In the genomic region with DNA sequence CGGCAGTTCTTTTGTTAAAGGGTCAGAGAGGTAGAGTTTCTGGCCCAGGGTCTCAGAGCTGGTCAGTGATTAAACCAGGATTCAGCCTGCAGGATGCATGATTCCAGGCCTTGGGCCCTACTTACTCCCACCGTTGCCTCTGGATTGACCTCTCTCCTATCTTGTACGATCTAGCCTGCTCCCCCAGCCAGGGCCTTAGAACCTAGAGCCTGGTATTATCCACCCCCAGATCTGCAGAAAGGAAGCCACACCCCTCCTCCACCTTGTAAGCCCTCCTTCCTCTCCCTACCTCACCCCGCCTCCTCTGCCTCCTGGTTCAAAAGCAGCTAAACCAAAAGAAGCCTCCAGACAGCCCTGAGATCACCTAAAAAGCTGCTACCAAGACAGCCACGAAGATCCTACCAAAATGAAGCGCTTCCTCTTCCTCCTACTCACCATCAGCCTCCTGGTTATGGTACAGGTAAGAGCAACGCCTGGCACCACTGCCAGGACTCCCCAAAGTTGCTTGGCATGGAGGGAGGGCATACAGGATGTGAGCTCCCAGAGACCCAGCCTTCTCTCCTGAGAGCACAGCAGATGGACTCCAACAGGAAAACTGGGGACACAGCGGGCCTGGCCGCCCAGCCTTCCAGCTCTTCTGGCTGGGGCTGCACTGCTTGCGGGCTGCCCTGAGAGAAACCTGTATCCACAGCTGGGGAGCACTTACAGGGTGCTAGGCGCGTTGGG, we compare ENCODE assay signal across 1 cellular context.
TF ChIP-seq lines count a peak whose summit lies in the region.

A gene with protein sequence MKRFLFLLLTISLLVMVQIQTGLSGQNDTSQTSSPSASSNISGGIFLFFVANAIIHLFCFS (plus strand): TSS at position 347 of the 726 bp plus-strand sequence. CDS start 60 bp downstream, at position 407.

TF ChIP-seq in K562, 482 proteins besides CTCF, POLR2A, EP300 and RAD21 (continued from another document and continues in another):
- TF ChIP-seq, protein P1, sequence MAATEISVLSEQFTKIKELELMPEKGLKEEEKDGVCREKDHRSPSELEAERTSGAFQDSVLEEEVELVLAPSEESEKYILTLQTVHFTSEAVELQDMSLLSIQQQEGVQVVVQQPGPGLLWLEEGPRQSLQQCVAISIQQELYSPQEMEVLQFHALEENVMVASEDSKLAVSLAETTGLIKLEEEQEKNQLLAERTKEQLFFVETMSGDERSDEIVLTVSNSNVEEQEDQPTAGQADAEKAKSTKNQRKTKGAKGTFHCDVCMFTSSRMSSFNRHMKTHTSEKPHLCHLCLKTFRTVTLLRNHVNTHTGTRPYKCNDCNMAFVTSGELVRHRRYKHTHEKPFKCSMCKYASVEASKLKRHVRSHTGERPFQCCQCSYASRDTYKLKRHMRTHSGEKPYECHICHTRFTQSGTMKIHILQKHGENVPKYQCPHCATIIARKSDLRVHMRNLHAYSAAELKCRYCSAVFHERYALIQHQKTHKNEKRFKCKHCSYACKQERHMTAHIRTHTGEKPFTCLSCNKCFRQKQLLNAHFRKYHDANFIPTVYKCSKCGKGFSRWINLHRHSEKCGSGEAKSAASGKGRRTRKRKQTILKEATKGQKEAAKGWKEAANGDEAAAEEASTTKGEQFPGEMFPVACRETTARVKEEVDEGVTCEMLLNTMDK (IDR thresholded peaks at IDR 0.05; ENCODE audit: borderline replicate concordance, insufficient read depth, low read depth, low read length, poor library complexity, severe bottlenecking) = no peak
- TF ChIP-seq, protein P2, sequence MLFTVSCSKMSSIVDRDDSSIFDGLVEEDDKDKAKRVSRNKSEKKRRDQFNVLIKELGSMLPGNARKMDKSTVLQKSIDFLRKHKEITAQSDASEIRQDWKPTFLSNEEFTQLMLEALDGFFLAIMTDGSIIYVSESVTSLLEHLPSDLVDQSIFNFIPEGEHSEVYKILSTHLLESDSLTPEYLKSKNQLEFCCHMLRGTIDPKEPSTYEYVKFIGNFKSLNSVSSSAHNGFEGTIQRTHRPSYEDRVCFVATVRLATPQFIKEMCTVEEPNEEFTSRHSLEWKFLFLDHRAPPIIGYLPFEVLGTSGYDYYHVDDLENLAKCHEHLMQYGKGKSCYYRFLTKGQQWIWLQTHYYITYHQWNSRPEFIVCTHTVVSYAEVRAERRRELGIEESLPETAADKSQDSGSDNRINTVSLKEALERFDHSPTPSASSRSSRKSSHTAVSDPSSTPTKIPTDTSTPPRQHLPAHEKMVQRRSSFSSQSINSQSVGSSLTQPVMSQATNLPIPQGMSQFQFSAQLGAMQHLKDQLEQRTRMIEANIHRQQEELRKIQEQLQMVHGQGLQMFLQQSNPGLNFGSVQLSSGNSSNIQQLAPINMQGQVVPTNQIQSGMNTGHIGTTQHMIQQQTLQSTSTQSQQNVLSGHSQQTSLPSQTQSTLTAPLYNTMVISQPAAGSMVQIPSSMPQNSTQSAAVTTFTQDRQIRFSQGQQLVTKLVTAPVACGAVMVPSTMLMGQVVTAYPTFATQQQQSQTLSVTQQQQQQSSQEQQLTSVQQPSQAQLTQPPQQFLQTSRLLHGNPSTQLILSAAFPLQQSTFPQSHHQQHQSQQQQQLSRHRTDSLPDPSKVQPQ (CRISPR knock-in tag; IDR thresholded peaks at IDR 0.05; ENCODE audit: borderline replicate concordance) = no peak
- TF ChIP-seq ZNF699 (CRISPR knock-in tag; IDR thresholded peaks at IDR 0.05; ENCODE audit: insufficient replicate concordance) (no peak), ZNF143 (CRISPR knock-in tag; IDR thresholded peaks at IDR 0.05) (no peak), TEAD2 (tag; IDR thresholded peaks at IDR 0.05) (no peak), TOE1 (IDR thresholded peaks at IDR 0.05; ENCODE audit: borderline replicate concordance) (no peak), TOE1 (CRISPR knock-in tag; IDR thresholded peaks at IDR 0.05; ENCODE audit: borderline replicate concordance, low read depth) (no peak), ZNF76 (CRISPR knock-in tag; IDR thresholded peaks at IDR 0.05; ENCODE audit: borderline replicate concordance) (no peak), HDAC1 (IDR thresholded peaks at IDR 0.05) (peak in 1 of 2 experiments; percentile 34; a peak in 2 of 4 replicates), SRSF3 (IDR thresholded peaks at IDR 0.05; ENCODE audit: insufficient read depth, low read length) (no peak), ZNF224 (CRISPR knock-in tag; IDR thresholded peaks at IDR 0.05) (no peak), BRCA1 (IDR thresholded peaks at IDR 0.05) (no peak), BRCA1 (CRISPR knock-in tag; IDR thresholded peaks at IDR 0.05) (no peak), SMAD2 (IDR thresholded peaks at IDR 0.05; ENCODE audit: low read depth, low read length) (no peak), HDAC3 (IDR thresholded peaks at IDR 0.05; ENCODE audit: borderline replicate concordance, partially characterized antibody) (no peak), SP1 (CRISPR knock-in tag; IDR thresholded peaks at IDR 0.05) (no peak), PHB (CRISPR knock-in tag; IDR thresholded peaks at IDR 0.05) (no peak), MEIS2 (IDR thresholded peaks at IDR 0.05; ENCODE audit: partially characterized antibody) (no peak), JUND (IDR thresholded peaks at IDR 0.05; ENCODE audit: borderline replicate concordance, low read depth, low read length) (peak; percentile 46; the same call in 1 of the 2 replicates), JUND (tag; IDR thresholded peaks at IDR 0.05; ENCODE audit: borderline replicate concordance, low read depth, low read length) (no peak; the same call in 2 of the 3 replicates), MXI1 (IDR thresholded peaks at IDR 0.05; ENCODE audit: low read depth, low read length) (no peak), MAFF (IDR thresholded peaks at IDR 0.05; ENCODE audit: low read length) (no peak), XRCC3 (IDR thresholded peaks at IDR 0.05) (no peak), ZFX (CRISPR knock-in tag; IDR thresholded peaks at IDR 0.05) (peak; percentile 84), TFAM (CRISPR knock-in tag; conservative IDR thresholded peaks at IDR 0.05) (no peak), ZNF253 (CRISPR knock-in tag; conservative IDR thresholded peaks at IDR 0.05) (no peak), ARID1B (IDR thresholded peaks at IDR 0.05) (peak; percentile 68), FOSL1 (tag; conservative IDR thresholded peaks at IDR 0.05) (no peak), MYC (IDR thresholded peaks at IDR 0.05; ENCODE audit: low read depth, low read length) (no peak), MYC (CRISPR knock-in tag; IDR thresholded peaks at IDR 0.05; ENCODE audit: borderline replicate concordance, low read depth) (no peak), ZNF174 (CRISPR knock-in tag; IDR thresholded peaks at IDR 0.05) (no peak), PHF21A (IDR thresholded peaks at IDR 0.05; ENCODE audit: borderline replicate concordance, low read depth) (no peak), ILK (tag; IDR thresholded peaks at IDR 0.05; ENCODE audit: borderline replicate concordance, low read depth) (no peak), TCFL5 (CRISPR knock-in tag; conservative IDR thresholded peaks at IDR 0.05) (no peak), SRSF9 (IDR thresholded peaks at IDR 0.05; ENCODE audit: borderline replicate concordance, low read depth, low read length) (no peak), TBP (optimal IDR thresholded peaks at IDR 0.05; ENCODE audit: low read depth, low read length) (no peak)
- TF ChIP-seq, protein P3, sequence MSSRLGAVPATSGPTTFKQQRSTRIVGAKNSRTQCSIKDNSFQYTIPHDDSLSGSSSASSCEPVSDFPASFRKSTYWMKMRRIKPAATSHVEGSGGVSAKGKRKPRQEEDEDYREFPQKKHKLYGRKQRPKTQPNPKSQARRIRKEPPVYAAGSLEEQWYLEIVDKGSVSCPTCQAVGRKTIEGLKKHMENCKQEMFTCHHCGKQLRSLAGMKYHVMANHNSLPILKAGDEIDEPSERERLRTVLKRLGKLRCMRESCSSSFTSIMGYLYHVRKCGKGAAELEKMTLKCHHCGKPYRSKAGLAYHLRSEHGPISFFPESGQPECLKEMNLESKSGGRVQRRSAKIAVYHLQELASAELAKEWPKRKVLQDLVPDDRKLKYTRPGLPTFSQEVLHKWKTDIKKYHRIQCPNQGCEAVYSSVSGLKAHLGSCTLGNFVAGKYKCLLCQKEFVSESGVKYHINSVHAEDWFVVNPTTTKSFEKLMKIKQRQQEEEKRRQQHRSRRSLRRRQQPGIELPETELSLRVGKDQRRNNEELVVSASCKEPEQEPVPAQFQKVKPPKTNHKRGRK (tag; IDR thresholded peaks at IDR 0.05) = no peak
- TF ChIP-seq, protein P4, sequence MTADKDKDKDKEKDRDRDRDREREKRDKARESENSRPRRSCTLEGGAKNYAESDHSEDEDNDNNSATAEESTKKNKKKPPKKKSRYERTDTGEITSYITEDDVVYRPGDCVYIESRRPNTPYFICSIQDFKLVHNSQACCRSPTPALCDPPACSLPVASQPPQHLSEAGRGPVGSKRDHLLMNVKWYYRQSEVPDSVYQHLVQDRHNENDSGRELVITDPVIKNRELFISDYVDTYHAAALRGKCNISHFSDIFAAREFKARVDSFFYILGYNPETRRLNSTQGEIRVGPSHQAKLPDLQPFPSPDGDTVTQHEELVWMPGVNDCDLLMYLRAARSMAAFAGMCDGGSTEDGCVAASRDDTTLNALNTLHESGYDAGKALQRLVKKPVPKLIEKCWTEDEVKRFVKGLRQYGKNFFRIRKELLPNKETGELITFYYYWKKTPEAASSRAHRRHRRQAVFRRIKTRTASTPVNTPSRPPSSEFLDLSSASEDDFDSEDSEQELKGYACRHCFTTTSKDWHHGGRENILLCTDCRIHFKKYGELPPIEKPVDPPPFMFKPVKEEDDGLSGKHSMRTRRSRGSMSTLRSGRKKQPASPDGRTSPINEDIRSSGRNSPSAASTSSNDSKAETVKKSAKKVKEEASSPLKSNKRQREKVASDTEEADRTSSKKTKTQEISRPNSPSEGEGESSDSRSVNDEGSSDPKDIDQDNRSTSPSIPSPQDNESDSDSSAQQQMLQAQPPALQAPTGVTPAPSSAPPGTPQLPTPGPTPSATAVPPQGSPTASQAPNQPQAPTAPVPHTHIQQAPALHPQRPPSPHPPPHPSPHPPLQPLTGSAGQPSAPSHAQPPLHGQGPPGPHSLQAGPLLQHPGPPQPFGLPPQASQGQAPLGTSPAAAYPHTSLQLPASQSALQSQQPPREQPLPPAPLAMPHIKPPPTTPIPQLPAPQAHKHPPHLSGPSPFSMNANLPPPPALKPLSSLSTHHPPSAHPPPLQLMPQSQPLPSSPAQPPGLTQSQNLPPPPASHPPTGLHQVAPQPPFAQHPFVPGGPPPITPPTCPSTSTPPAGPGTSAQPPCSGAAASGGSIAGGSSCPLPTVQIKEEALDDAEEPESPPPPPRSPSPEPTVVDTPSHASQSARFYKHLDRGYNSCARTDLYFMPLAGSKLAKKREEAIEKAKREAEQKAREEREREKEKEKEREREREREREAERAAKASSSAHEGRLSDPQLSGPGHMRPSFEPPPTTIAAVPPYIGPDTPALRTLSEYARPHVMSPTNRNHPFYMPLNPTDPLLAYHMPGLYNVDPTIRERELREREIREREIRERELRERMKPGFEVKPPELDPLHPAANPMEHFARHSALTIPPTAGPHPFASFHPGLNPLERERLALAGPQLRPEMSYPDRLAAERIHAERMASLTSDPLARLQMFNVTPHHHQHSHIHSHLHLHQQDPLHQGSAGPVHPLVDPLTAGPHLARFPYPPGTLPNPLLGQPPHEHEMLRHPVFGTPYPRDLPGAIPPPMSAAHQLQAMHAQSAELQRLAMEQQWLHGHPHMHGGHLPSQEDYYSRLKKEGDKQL (CRISPR knock-in tag; IDR thresholded peaks at IDR 0.05; ENCODE audit: borderline replicate concordance) = no peak
- TF ChIP-seq, protein P5, sequence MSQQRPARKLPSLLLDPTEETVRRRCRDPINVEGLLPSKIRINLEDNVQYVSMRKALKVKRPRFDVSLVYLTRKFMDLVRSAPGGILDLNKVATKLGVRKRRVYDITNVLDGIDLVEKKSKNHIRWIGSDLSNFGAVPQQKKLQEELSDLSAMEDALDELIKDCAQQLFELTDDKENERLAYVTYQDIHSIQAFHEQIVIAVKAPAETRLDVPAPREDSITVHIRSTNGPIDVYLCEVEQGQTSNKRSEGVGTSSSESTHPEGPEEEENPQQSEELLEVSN (IDR thresholded peaks at IDR 0.05; ENCODE audit: borderline replicate concordance in 1 of 2, extremely low read depth in 1 of 2, insufficient read depth in 1 of 2, insufficient read length in 1 of 2, low read depth in 1 of 2, low read length in 1 of 2, poor library complexity in 1 of 2, severe bottlenecking in 1 of 2) = no peak
- TF ChIP-seq, protein P6, sequence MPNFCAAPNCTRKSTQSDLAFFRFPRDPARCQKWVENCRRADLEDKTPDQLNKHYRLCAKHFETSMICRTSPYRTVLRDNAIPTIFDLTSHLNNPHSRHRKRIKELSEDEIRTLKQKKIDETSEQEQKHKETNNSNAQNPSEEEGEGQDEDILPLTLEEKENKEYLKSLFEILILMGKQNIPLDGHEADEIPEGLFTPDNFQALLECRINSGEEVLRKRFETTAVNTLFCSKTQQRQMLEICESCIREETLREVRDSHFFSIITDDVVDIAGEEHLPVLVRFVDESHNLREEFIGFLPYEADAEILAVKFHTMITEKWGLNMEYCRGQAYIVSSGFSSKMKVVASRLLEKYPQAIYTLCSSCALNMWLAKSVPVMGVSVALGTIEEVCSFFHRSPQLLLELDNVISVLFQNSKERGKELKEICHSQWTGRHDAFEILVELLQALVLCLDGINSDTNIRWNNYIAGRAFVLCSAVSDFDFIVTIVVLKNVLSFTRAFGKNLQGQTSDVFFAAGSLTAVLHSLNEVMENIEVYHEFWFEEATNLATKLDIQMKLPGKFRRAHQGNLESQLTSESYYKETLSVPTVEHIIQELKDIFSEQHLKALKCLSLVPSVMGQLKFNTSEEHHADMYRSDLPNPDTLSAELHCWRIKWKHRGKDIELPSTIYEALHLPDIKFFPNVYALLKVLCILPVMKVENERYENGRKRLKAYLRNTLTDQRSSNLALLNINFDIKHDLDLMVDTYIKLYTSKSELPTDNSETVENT (CRISPR knock-in tag; IDR thresholded peaks at IDR 0.05) = no peak
- TF ChIP-seq, protein P7, sequence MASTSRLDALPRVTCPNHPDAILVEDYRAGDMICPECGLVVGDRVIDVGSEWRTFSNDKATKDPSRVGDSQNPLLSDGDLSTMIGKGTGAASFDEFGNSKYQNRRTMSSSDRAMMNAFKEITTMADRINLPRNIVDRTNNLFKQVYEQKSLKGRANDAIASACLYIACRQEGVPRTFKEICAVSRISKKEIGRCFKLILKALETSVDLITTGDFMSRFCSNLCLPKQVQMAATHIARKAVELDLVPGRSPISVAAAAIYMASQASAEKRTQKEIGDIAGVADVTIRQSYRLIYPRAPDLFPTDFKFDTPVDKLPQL (IDR thresholded peaks at IDR 0.05; ENCODE audit: extremely low read depth, insufficient read length) = no peak
